Comparison of ENCODE assay signal across 23 cellular contexts in genomic region chr10:124896751-124897150, GRCh38.
"Had no signal": no experiment of that assay in that cellular context is flagged by ENCODE, and none has a peak within 500 bp of the region (broad histone marks: within the 10 kb centered on the region; RNA-seq: fewer than 3 reads in every experiment).

No MANE protein-coding gene starts in this region.

- H3K4me1 ChIP-seq: foreskin keratinocyte, transverse colon had no signal

- H3K36me3 ChIP-seq: neutrophil, stomach, thoracic aorta, transverse colon had no signal

- H3K4me2 ChIP-seq: hepatocyte had no signal

- H2AFZ ChIP-seq: hepatocyte had no signal

- H3K9me3 Mint-ChIP-seq: endodermal cell, nephron progenitor cell had no signal

- ATAC-seq: foreskin keratinocyte; left colon; left ventricle myocardium superior; naive thymus-derived CD4-positive, alpha-beta T cell; sciatic nerve had no signal

- H3K79me2 ChIP-seq: hepatocyte had no signal

- H3K4me1 Mint-ChIP-seq: endodermal cell; naive thymus-derived CD4-positive, alpha-beta T cell had no signal

- H3K27me3 ChIP-seq: hepatocyte had no signal

- H3K4me3 Mint-ChIP-seq: endodermal cell; naive thymus-derived CD4-positive, alpha-beta T cell; nephron progenitor cell had no signal

- H3K36me3 Mint-ChIP-seq: naive thymus-derived CD4-positive, alpha-beta T cell had no signal

- DNase-seq: effector CD4-positive, alpha-beta T cell; endodermal cell; erythroblast; foreskin keratinocyte; kidney; left colon; left ventricle myocardium superior; mesenchymal stem cell; naive thymus-derived CD4-positive, alpha-beta T cell; nephron progenitor cell; stimulated activated CD4-positive, alpha-beta T cell treated with anti-CD3 and anti-CD28 coated beads, Interleukin-2, amount 100 ng/mL, for 24 hours; stimulated activated CD4-positive, alpha-beta T cell treated with anti-CD3 and anti-CD28 coated beads, Interleukin-4, amount 100 ng/mL, for 4 hours; stimulated activated naive CD4-positive, alpha-beta T cell; stomach; substantia nigra; transverse colon had no signal

- H3K27ac ChIP-seq: coronary artery, foreskin keratinocyte, hepatocyte, neutrophil, skin epidermis, stomach, thoracic aorta, transverse colon had no signal

- H3K4me3 ChIP-seq: coronary artery, hepatocyte, lung, skin epidermis, stomach, thoracic aorta, transverse colon had no signal

- H3K27ac Mint-ChIP-seq: endodermal cell; naive thymus-derived CD4-positive, alpha-beta T cell; nephron progenitor cell had no signal

- H3K9me3 ChIP-seq: neutrophil, stomach, thoracic aorta, transverse colon had no signal
